Comparison of ENCODE assay signal across 1 cellular context in genomic region chrX:139967300-139967699, GRCh38.
TF ChIP-seq lines count a peak whose summit lies in the region.

No MANE protein-coding gene starts in this region.

TF ChIP-seq in H1, 55 proteins besides CTCF, POLR2A, EP300 and RAD21 (continued from another document):
- no peak for TF ChIP-seq ATF2 (IDR thresholded peaks at IDR 0.05; ENCODE audit: low read length)
- no peak for TF ChIP-seq ASH2L (IDR thresholded peaks at IDR 0.05; ENCODE audit: low read length)
- no peak for TF ChIP-seq GTF2F1 (IDR thresholded peaks at IDR 0.05; ENCODE audit: borderline replicate concordance, low read depth, low read length)
